ENCODE assay signal across 10 cellular contexts in the genomic region with DNA sequence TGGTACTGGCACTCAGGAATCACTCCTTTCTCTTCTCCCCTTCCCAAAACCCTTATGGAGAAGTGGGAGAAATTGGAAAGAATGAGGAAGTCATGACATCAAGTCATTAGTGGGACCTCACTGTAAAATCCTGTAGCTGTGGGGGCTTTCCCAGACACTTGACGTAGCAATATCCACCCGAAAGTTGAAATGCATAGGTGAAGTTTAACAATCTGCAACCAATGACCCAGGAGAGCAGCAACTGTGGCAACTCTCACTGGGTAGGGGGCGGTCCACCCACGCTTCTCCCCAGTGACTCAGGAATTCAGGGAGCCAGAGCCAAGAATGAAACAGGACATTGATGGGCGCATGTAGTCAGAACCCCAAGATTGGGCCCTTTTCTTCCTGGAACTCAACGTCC. TPM values are rescaled to one million over a fixed set of nuclear protein-coding genes. Genes with fewer than 3 reads are reported as not detected.
DNase-seq lines count a peak whose midpoint lies in the region; ATAC-seq, FAIRE-seq and TF ChIP-seq lines count a peak whose summit lies in the region.
"Had no signal": no experiment of that assay in that cellular context is flagged by ENCODE, and none has a peak within 500 bp of the region (broad histone marks: within the 10 kb centered on the region; RNA-seq: fewer than 3 reads in every experiment).

No MANE protein-coding gene starts in this region.

- no peak for FAIRE-seq in GM12878 (lab: Jason Lieb, UNC)
- no peak for FAIRE-seq in kidney (lab: Jason Lieb, UNC)

- peaks cover 10% of the 10 kb centered on the region for H3K27me3 Mint-ChIP-seq in activated T-helper 2 cell treated with anti-CD3 and anti-CD28 coated beads, Interferon-gamma antibody, Interleukin-2, Interleukin-4, amounts not matched to agents 10 μg/mL and 5 μg/mL and 100 μg/mL, durations not matched to agents 14 hours and 24 hours and 36 hours (ENCODE audit: low read depth)

- H3K4me3 Mint-ChIP-seq in activated T-helper 2 cell treated with anti-CD3 and anti-CD28 coated beads, Interferon-gamma antibody, Interleukin-2, Interleukin-4, amounts not matched to agents 10 μg/mL and 5 μg/mL and 100 μg/mL, durations not matched to agents 14 hours and 24 hours and 36 hours (ENCODE audit: low read depth) = no peak overlapping the region

- WGBS in GM12878 (ENCODE audit: insufficient coverage, insufficient replicate concordance, low lambda C conversion rate, missing lambda C conversion rate) = 43% methylated on average over 6 of the region's 6 CpGs
- 48 to 54% methylated on average over 6 of the region's 6 CpGs for WGBS in aorta, 2 donors

- peaks cover 8% of the 10 kb centered on the region for H3K4me1 ChIP-seq in GM12878 (ENCODE audit: control insufficient read depth, insufficient read depth, low read length)
- peaks cover 22 to 34% of the 10 kb centered on the region in 2 donors for H3K4me1 ChIP-seq in kidney (ENCODE audit: control insufficient read depth in 1 of 2, insufficient read depth in 1 of 2, low read depth in 1 of 2, low read length in 2 of 2)
- peaks cover 27% of the 10 kb centered on the region for H3K4me1 ChIP-seq in skeletal muscle satellite cell (ENCODE audit: control insufficient read depth, insufficient read depth, low read length)
- peaks cover 0 to 9% of the 10 kb centered on the region in 2 donors for H3K4me1 ChIP-seq in aorta (ENCODE audit: control insufficient read depth in 1 of 2, insufficient read depth in 2 of 2, low read length in 2 of 2)

- no peaks in the 10 kb centered on the region for H3K36me3 Mint-ChIP-seq in activated T-helper 2 cell treated with anti-CD3 and anti-CD28 coated beads, Interferon-gamma antibody, Interleukin-2, Interleukin-4, amounts not matched to agents 10 μg/mL and 5 μg/mL and 100 μg/mL, durations not matched to agents 14 hours and 24 hours and 36 hours (ENCODE audit: low read depth)

- H3K27ac ChIP-seq in GM12878 (ENCODE audit: control insufficient read depth, insufficient read depth) (no peak overlapping the region), kidney (ENCODE audit: low read depth in 2 of 2, low read length in 2 of 2) (peak overlapping the region; percentile 77 to 87), aorta (ENCODE audit: low read depth in 1 of 2, low read length in 2 of 2) (peak overlapping the region in 1 of 2 donors; percentile 85)

- H3K4me2 ChIP-seq in GM12878 (ENCODE audit: control insufficient read depth, insufficient read depth) = no peak overlapping the region
- peak overlapping the region; percentile 65 for H3K4me2 ChIP-seq in skeletal muscle satellite cell (ENCODE audit: low read length)

- TF ChIP-seq EP300 in GM12878 (IDR thresholded peaks at IDR 0.05; ENCODE audit: borderline replicate concordance in 1 of 2, control insufficient read depth in 1 of 2, low read depth in 2 of 2, low read length in 2 of 2) = no peak

- H3K9me3 ChIP-seq in GM12878 (replicated peaks; ENCODE audit: control insufficient read depth, insufficient read depth, low read length) (no peaks in the 10 kb centered on the region), kidney (ENCODE audit: control insufficient read depth in 1 of 2, low read length in 2 of 2) (no peaks in the 10 kb centered on the region), skeletal muscle satellite cell (replicated peaks; ENCODE audit: low read length) (no peaks in the 10 kb centered on the region), aorta (ENCODE audit: control insufficient read depth, low read length) (no peaks in the 10 kb centered on the region)

- H3K27me3 ChIP-seq in GM12878 (replicated peaks in 1 of 2; ENCODE audit: control insufficient read depth in 2 of 2, insufficient read depth in 2 of 2, low read length in 1 of 2) (no peaks in the 10 kb centered on the region; a peak in 1 of 4 replicates), skeletal muscle satellite cell (ENCODE audit: control insufficient read depth, insufficient read depth, low read length) (no peaks in the 10 kb centered on the region), aorta (ENCODE audit: control insufficient read depth in 1 of 2, insufficient read depth in 2 of 2, low read length in 1 of 2) (no peaks in the 10 kb centered on the region)

- H3K9me3 Mint-ChIP-seq in activated T-helper 2 cell treated with anti-CD3 and anti-CD28 coated beads, Interferon-gamma antibody, Interleukin-2, Interleukin-4, amounts not matched to agents 10 μg/mL and 5 μg/mL and 100 μg/mL, durations not matched to agents 14 hours and 24 hours and 36 hours = no peaks in the 10 kb centered on the region

- no TSS peak for BruUV-seq in GM12878 (replicated peaks; lab: Mats Ljungman, UMichigan)

- CTCF ChIA-PET in GM12878 (lab: Yijun Ruan, JAX) = no interaction called here

- SMC1A ChIA-PET in GM12878 (lab: Charles Lee; ENCODE audit: uncharacterized antibody, unreplicated experiment) = no interaction called here

- TF ChIP-seq POLR2A in GM12878 (IDR thresholded peaks at IDR 0.05; ENCODE audit: low read depth, low read length) = no peak

- H3K79me2 ChIP-seq in GM12878 (ENCODE audit: control insufficient read depth, insufficient read depth, low read length) = no peaks in the 10 kb centered on the region

- no peaks in the 10 kb centered on the region for H3K36me3 ChIP-seq in GM12878 (ENCODE audit: control insufficient read depth in 2 of 2, insufficient read depth in 2 of 2, low read length in 1 of 2)
- no peaks in the 10 kb centered on the region for H3K36me3 ChIP-seq in kidney (ENCODE audit: control insufficient read depth in 1 of 2, insufficient read depth in 2 of 2, low read length in 2 of 2)
- H3K36me3 ChIP-seq in skeletal muscle satellite cell (ENCODE audit: insufficient read depth, low read length) = no peaks in the 10 kb centered on the region
- H3K36me3 ChIP-seq in aorta (ENCODE audit: control insufficient read depth in 1 of 2, insufficient read depth in 2 of 2, low read length in 1 of 2) = no peaks in the 10 kb centered on the region

- peak; percentile 20; the same call in 1 of the 3 replicates for ATAC-seq in GM12878
- no peak for ATAC-seq in aorta (ENCODE audit: low FRiP score)

- H3K4me1 Mint-ChIP-seq in activated T-helper 2 cell treated with anti-CD3 and anti-CD28 coated beads, Interferon-gamma antibody, Interleukin-2, Interleukin-4, amounts not matched to agents 10 μg/mL and 5 μg/mL and 100 μg/mL, durations not matched to agents 14 hours and 24 hours and 36 hours (ENCODE audit: low read depth) = peaks cover 21% of the 10 kb centered on the region

- TF ChIP-seq CTCF in GM12878 (IDR thresholded peaks at IDR 0.05 in 2 of 3, conservative IDR thresholded peaks at IDR 0.05 in 1 of 3; ENCODE audit: control insufficient read depth in 2 of 3, extremely low read depth in 1 of 3, insufficient read depth in 1 of 3, low read depth in 3 of 3, low read length in 3 of 3) (no peak), kidney (IDR thresholded peaks at IDR 0.05; ENCODE audit: borderline replicate concordance, extremely low read depth, insufficient read depth) (no peak)

- in situ Hi-C loops in GM12878 (cut with MboI) = no loop called here

- no peak overlapping the region for H3K9ac ChIP-seq in GM12878 (ENCODE audit: control insufficient read depth, insufficient read depth, low read length)
- no peak overlapping the region for H3K9ac ChIP-seq in kidney (ENCODE audit: low read length in 2 of 2)
- peak overlapping the region; percentile 8 for H3K9ac ChIP-seq in skeletal muscle satellite cell (ENCODE audit: low read depth, low read length)

- H3K27ac Mint-ChIP-seq in activated T-helper 2 cell treated with anti-CD3 and anti-CD28 coated beads, Interferon-gamma antibody, Interleukin-2, Interleukin-4, amounts not matched to agents 10 μg/mL and 5 μg/mL and 100 μg/mL, durations not matched to agents 14 hours and 24 hours and 36 hours = no peak overlapping the region

- intact Hi-C loops in GM12878 (cut with micrococcal nuclease; ENCODE audit: unreplicated experiment) (no loop called here), kidney (cut with DNase I) (no loop called here), aorta (cut with DNase I) (no loop called here)
- intact Hi-C loops in activated T-helper 2 cell treated with anti-CD3 and anti-CD28 coated beads, Interferon-gamma antibody, Interleukin-2, Interleukin-4, amounts not matched to agents 10 μg/mL and 5 μg/mL and 100 μg/mL, durations not matched to agents 14 hours and 24 hours and 36 hours (cut with micrococcal nuclease) = no loop called here

- DNase-seq in H4 (ENCODE audit: low spot score) (peak; percentile 16), GM12878 (ENCODE audit: low read depth, low spot score) (no peak), kidney (no peak), aorta (no peak), epidermal melanocyte (ENCODE audit: insufficient read length, low spot score) (no peak)
- no peak for DNase-seq in activated CD4-positive, alpha-beta T cell treated with anti-CD3 and anti-CD28 coated beads for 48 hours
- no peak for DNase-seq in activated T-helper 2 cell treated with anti-CD3 and anti-CD28 coated beads, Interferon-gamma antibody, Interleukin-2, Interleukin-4, amounts not matched to agents 10 μg/mL and 5 μg/mL and 100 μg/mL, durations not matched to agents 14 hours and 24 hours and 36 hours (ENCODE audit: low spot score)
- DNase-seq: activated CD4-positive, CD25-positive, alpha-beta regulatory T cell; DMS79 treated with DMSO at 0.1 percent for 48 hours had no signal

- H3K4me3 ChIP-seq in GM12878 (no peak overlapping the region), kidney (ENCODE audit: low read length in 2 of 2) (no peak overlapping the region), skeletal muscle satellite cell (ENCODE audit: low read length) (peak overlapping the region; percentile 10), aorta (ENCODE audit: low read length in 2 of 2) (no peak overlapping the region)

- RAD21 ChIA-PET in GM12878 (lab: Charles Lee; ENCODE audit: unreplicated experiment) = no interaction called here

- H2AFZ ChIP-seq in GM12878 (ENCODE audit: control insufficient read depth, low read depth, low read length) = no peak overlapping the region

- no peak for TF ChIP-seq RAD21 in GM12878 (IDR thresholded peaks at IDR 0.05; ENCODE audit: insufficient read depth, low read depth, low read length)

- POLR2A ChIA-PET in GM12878 (lab: Charles Lee) = interaction anchor here (0.6 kb wide), 1 partner anchor 769 kb away, joined by 6 read pairs; no protein-coding TSS in a partner anchor

- no peaks in the 10 kb centered on the region for H4K20me1 ChIP-seq in GM12878 (ENCODE audit: control insufficient read depth, insufficient read depth)

RNA-seq across cellular contexts. Expression of a gene that starts 27.0 kb away (rescaled TPM):
- 1.0 and 1.1 TPM in 2 replicates for total RNA-seq in H4 (2014; rRNA removed; shearing (Covaris generic))
- not detected in 2 replicates for total RNA-seq in GM12878 (2013; cell fraction: nucleolus; rRNA removed)
- total RNA-seq in GM12878 (2014; rRNA removed) = 0.06 TPM in 1 of 2 replicates, not detected in the other
- total RNA-seq in GM12878 (2014; rRNA removed; fragmentation: Illumina TruSeq; extraction: Trizol) = not detected in 2 replicates
- total RNA-seq in GM12878 (2021) = 0.24 and 0.28 TPM in 2 replicates
- not detected for polyA plus RNA-seq in GM12878 (2011; ENCODE audit: low read depth)
- 0.03 and 0.09 TPM in 2 replicates for polyA plus RNA-seq in GM12878 (2011; rRNA removed)
- polyA plus RNA-seq in GM12878 (2011; cell fraction: cytosol; rRNA removed) = 0.05 and 0.09 TPM in 2 replicates
- polyA plus RNA-seq in GM12878 (2011; cell fraction: nucleus; rRNA removed) = 0.10 and 0.37 TPM in 2 replicates
- 0.03 and 0.06 TPM in 2 replicates for polyA plus RNA-seq in GM12878 (2012)
- 0.03 TPM in 1 of 2 replicates, not detected in the other for polyA plus RNA-seq in GM12878 (2014; fragmentation: Illumina TruSeq; extraction: Trizol)
- not detected for polyA plus RNA-seq in GM12878 (2014; fragmentation: Nextera tagmentation; extraction: Ambion mirVana)
- polyA plus RNA-seq in GM12878 (2014; rRNA removed) = 0.17 TPM in 1 of 2 replicates, not detected in the other
- polyA plus RNA-seq in GM12878 (2016; fragmentation: Nextera tagmentation; extraction: Ambion mirVana) = under 1 TPM; 0.11 to 0.16 TPM
- 0.21 TPM in 1 of 2 replicates, not detected in the other for polyA minus RNA-seq in GM12878 (2011; rRNA and poly(A)+ RNA removed)
- not detected in 2 replicates for polyA minus RNA-seq in GM12878 (2011; cell fraction: cytosol; rRNA and poly(A)+ RNA removed)
- polyA minus RNA-seq in GM12878 (2011; cell fraction: nucleus; rRNA and poly(A)+ RNA removed) = not detected in 2 replicates
- 1.5 TPM for total RNA-seq in kidney
- 2.1 TPM for polyA plus RNA-seq in kidney (ENCODE audit: insufficient read depth, low read depth, low replicate concordance)
- 0.22 TPM in 1 of 2 replicates, not detected in the other for total RNA-seq in skeletal muscle satellite cell (2012; rRNA removed)
- total RNA-seq in aorta = under 1 TPM; 0.16 to 0.63 TPM
- under 1 TPM; 0.08 to 0.25 TPM for polyA plus RNA-seq in aorta
- total RNA-seq in activated T-helper 2 cell treated with anti-CD3 and anti-CD28 coated beads, Interferon-gamma antibody, Interleukin-2, Interleukin-4, amounts not matched to agents 10 μg/mL and 5 μg/mL and 100 μg/mL, durations not matched to agents 14 hours and 24 hours and 36 hours = not detected in 2 replicates
